Comparison of ENCODE assay signal across 8 cellular contexts in genomic region chr12:101697197-101697929, GRCh38. TPM values are rescaled to one million over a fixed set of nuclear protein-coding genes. Genes with fewer than 3 reads are reported as not detected.
A peak's percentile ranks its signal among the peaks of the same experiment; 100 is the strongest.
DNase-seq lines count a peak whose midpoint lies in the region; ATAC-seq and TF ChIP-seq lines count a peak whose summit lies in the region.

Gene CHPT1 (plus strand): TSS chr12:101697640. CDS start chr12:101697862, 222 bp downstream.

- H3K27ac Mint-ChIP-seq in activated naive CD4-positive, alpha-beta T cell treated with anti-CD3 and anti-CD28 coated beads, Interleukin-2, amount 10 ng/mL, durations not matched to agents 7 days and 5 days: peak within 1 kb of the TSS; percentile 87

- H3K79me2 ChIP-seq in trophoblast cell (ENCODE audit: control insufficient read depth, insufficient read depth, low read length, poor library complexity): peaks cover 3% of the 10 kb centered on the region

- H2BK120ac ChIP-seq in trophoblast cell (ENCODE audit: insufficient read depth, low read length, poor library complexity): peak within 1 kb of the TSS; percentile 60

- intact Hi-C loops in Right ventricle myocardium inferior (cut with DNase I): no loop called here

- CTCF ChIA-PET in activated naive CD4-positive, alpha-beta T cell treated with anti-CD3 and anti-CD28 coated beads, Interleukin-2, amount 10 ng/mL, durations not matched to agents 7 days and 5 days (lab: Charles Lee): interaction anchor here (1.4 kb wide), 1 partner anchor 131 kb away, joined by 3 read pairs; no protein-coding TSS in a partner anchor

- H3K9ac ChIP-seq in SK-N-MC (ENCODE audit: insufficient read length): peak within 1 kb of the TSS; percentile 89
- H3K9ac ChIP-seq in trophoblast cell (ENCODE audit: low read length): peak within 1 kb of the TSS; percentile 71

- TF ChIP-seq CTCF in upper lobe of left lung (IDR thresholded peaks at IDR 0.05): peak in 2 of 6 experiments; percentile 9 to 29

- peak within 1 kb of the TSS; percentile 56 for H4K12ac ChIP-seq in trophoblast cell (ENCODE audit: low read depth, low read length)

- peak within 1 kb of the TSS; percentile 9 for H3K23ac ChIP-seq in trophoblast cell (ENCODE audit: low read length)

- peak within 1 kb of the TSS; percentile 91 for H4K91ac ChIP-seq in trophoblast cell (ENCODE audit: low read depth, low read length)

- H3K27ac ChIP-seq in SK-N-MC (no peak within 1 kb of the TSS), trophoblast cell (ENCODE audit: low read depth, low read length) (peak within 1 kb of the TSS; percentile 62), upper lobe of left lung (peak within 1 kb of the TSS; percentile 88 to 96 (median 90))

- peaks cover 7% of the 10 kb centered on the region for H3K79me1 ChIP-seq in trophoblast cell (ENCODE audit: low read length)

- H2BK12ac ChIP-seq in trophoblast cell (ENCODE audit: low read length): peak within 1 kb of the TSS; percentile 68

- no peaks in the 10 kb centered on the region for H3K36me3 ChIP-seq in SK-N-MC (ENCODE audit: insufficient read depth, low read length)
- H3K36me3 ChIP-seq in trophoblast cell (ENCODE audit: control insufficient read depth in 1 of 2, insufficient read depth in 2 of 2, low read length in 2 of 2): no peaks in the 10 kb centered on the region
- H3K36me3 ChIP-seq in upper lobe of left lung: no peaks in the 10 kb centered on the region

- ATAC-seq in GM21528 (IDR thresholded peaks at IDR 0.05; ENCODE audit: low FRiP score, unreplicated experiment) (peak; percentile 73), Right ventricle myocardium inferior (peak; percentile 71), upper lobe of left lung (ENCODE audit: low FRiP score in 2 of 2) (peak; percentile 79 to 89)

- TF ChIP-seq POLR2A in upper lobe of left lung (IDR thresholded peaks at IDR 0.05): peak in 2 of 4 donors; percentile 35 to 72

- H3K4me1 Mint-ChIP-seq in activated naive CD4-positive, alpha-beta T cell treated with anti-CD3 and anti-CD28 coated beads, Interleukin-2, amount 10 ng/mL, durations not matched to agents 7 days and 5 days: peaks cover 31% of the 10 kb centered on the region

- no peak within 1 kb of the TSS for H2AK5ac ChIP-seq in trophoblast cell (ENCODE audit: low read length)

- H3K4me2 ChIP-seq in trophoblast cell (ENCODE audit: low read length): peak within 1 kb of the TSS; percentile 99

- H3K9me3 ChIP-seq in SK-N-MC (ENCODE audit: low read depth, low read length) (no peaks in the 10 kb centered on the region), trophoblast cell (ENCODE audit: insufficient read depth, low read depth, low read length) (no peaks in the 10 kb centered on the region), upper lobe of left lung (no peaks in the 10 kb centered on the region)

- peak within 1 kb of the TSS; percentile 88 for H3K14ac ChIP-seq in trophoblast cell (ENCODE audit: low read length)

- H3K4me1 ChIP-seq in trophoblast cell (ENCODE audit: control insufficient read depth in 1 of 2, insufficient read depth in 2 of 2, low read length in 2 of 2) (no peaks in the 10 kb centered on the region), upper lobe of left lung (peaks cover 22 to 55% (median 45%) of the 10 kb centered on the region in 4 donors)

- no peak for TF ChIP-seq RAD21 in Ishikawa (IDR thresholded peaks at IDR 0.05; ENCODE audit: low read depth)

- peak within 1 kb of the TSS; percentile 97 for H3K4me3 ChIP-seq in SK-N-MC
- peak within 1 kb of the TSS; percentile 95 for H3K4me3 ChIP-seq in trophoblast cell (ENCODE audit: low read depth, low read length)
- peak within 1 kb of the TSS; percentile 60 to 94 (median 90) for H3K4me3 ChIP-seq in upper lobe of left lung

- H3K4ac ChIP-seq in trophoblast cell (ENCODE audit: low read depth, low read length): peak within 1 kb of the TSS; percentile 42

- H2BK5ac ChIP-seq in trophoblast cell (ENCODE audit: low read depth, low read length, poor library complexity): peak within 1 kb of the TSS; percentile 83

- H3K36me3 Mint-ChIP-seq in activated naive CD4-positive, alpha-beta T cell treated with anti-CD3 and anti-CD28 coated beads, Interleukin-2, amount 10 ng/mL, durations not matched to agents 7 days and 5 days: peaks cover 4% of the 10 kb centered on the region

- peak within 1 kb of the TSS; percentile 76 for H2AFZ ChIP-seq in trophoblast cell (ENCODE audit: insufficient read depth, low read length, poor library complexity)

- H3K9me3 Mint-ChIP-seq in activated naive CD4-positive, alpha-beta T cell treated with anti-CD3 and anti-CD28 coated beads, Interleukin-2, amount 10 ng/mL, durations not matched to agents 7 days and 5 days: no peaks in the 10 kb centered on the region

- peak within 1 kb of the TSS; percentile 94 for H3K18ac ChIP-seq in trophoblast cell (ENCODE audit: low read length)

- peak within 1 kb of the TSS; percentile 89 for H3K4me3 Mint-ChIP-seq in activated naive CD4-positive, alpha-beta T cell treated with anti-CD3 and anti-CD28 coated beads, Interleukin-2, amount 10 ng/mL, durations not matched to agents 7 days and 5 days

- DNase-seq in DMS79 treated with DMSO at 0.1 percent for 48 hours (lab: John Stamatoyannopoulos, UW) (peak; percentile 64), SK-N-MC (ENCODE audit: low read depth, low spot score) (no peak), Right ventricle myocardium inferior (ENCODE audit: missing footprints) (peak; percentile 89), trophoblast cell (peak; percentile 61 to 73), upper lobe of left lung (peak; percentile 85 to 93)
- peak; percentile 74 for DNase-seq in activated naive CD4-positive, alpha-beta T cell treated with anti-CD3 and anti-CD28 coated beads, Interleukin-2, amount 10 ng/mL, durations not matched to agents 7 days and 5 days

- H3K27me3 Mint-ChIP-seq in activated naive CD4-positive, alpha-beta T cell treated with anti-CD3 and anti-CD28 coated beads, Interleukin-2, amount 10 ng/mL, durations not matched to agents 7 days and 5 days: no peaks in the 10 kb centered on the region

- WGBS in trophoblast cell (ENCODE audit: extremely low coverage, insufficient coverage, insufficient read length): no CpG with 5 or more reads among the region's 80 CpGs
- WGBS in upper lobe of left lung, 2 donors: 0 to 1% methylated on average over 7 to 30 of the region's 80 CpGs

- TF ChIP-seq EP300 in Ishikawa (IDR thresholded peaks at IDR 0.05; ENCODE audit: borderline replicate concordance) (no peak), upper lobe of left lung (IDR thresholded peaks at IDR 0.05) (no peak)

- H4K8ac ChIP-seq in trophoblast cell (ENCODE audit: low read depth, low read length): peak within 1 kb of the TSS; percentile 89

- H3K27me3 ChIP-seq in trophoblast cell (ENCODE audit: insufficient read depth, low read length) (no peaks in the 10 kb centered on the region), upper lobe of left lung (no peaks in the 10 kb centered on the region)

TF ChIP-seq in Ishikawa, 13 proteins besides CTCF, POLR2A, EP300 and RAD21:
- peak; percentile 46; the same call in 1 of the 2 replicates for TF ChIP-seq ZBTB7A (IDR thresholded peaks at IDR 0.05; ENCODE audit: low read depth)
- TF ChIP-seq, protein P1, sequence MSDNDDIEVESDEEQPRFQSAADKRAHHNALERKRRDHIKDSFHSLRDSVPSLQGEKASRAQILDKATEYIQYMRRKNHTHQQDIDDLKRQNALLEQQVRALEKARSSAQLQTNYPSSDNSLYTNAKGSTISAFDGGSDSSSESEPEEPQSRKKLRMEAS (IDR thresholded peaks at IDR 0.05): 0 out of 2 replicates have a peak, but pooled peaks have one; percentile 28
- TF ChIP-seq YY1 (IDR thresholded peaks at IDR 0.05; ENCODE audit: low read depth): peak; percentile 64; the same call in 1 of the 2 replicates
- TF ChIP-seq EGR1 (IDR thresholded peaks at IDR 0.05): no peak

RNA-seq across cellular contexts. Expression of gene CHPT1, which starts in this region (rescaled TPM):
- total RNA-seq in Right ventricle myocardium inferior (128 TPM), upper lobe of left lung (100 to 1,000 TPM in 4 of 6 donors, 10 to 100 TPM in 2; 52.5 to 262 (median 113) TPM)
- 9.3 and 10.0 TPM in 2 replicates for polyA plus RNA-seq in trophoblast cell (2013)
